In genomic region chr9:113399646-113400200, GRCh38 we compare ENCODE assay signal across 11 cellular contexts. TPM values are rescaled to one million over a fixed set of nuclear protein-coding genes. Genes with fewer than 3 reads are reported as not detected.
DNase-seq lines count a peak whose midpoint lies in the region; ATAC-seq and TF ChIP-seq lines count a peak whose summit lies in the region.
"Had no signal": no experiment of that assay in that cellular context is flagged by ENCODE, and none has a peak within 500 bp of the region (broad histone marks: within the 10 kb centered on the region; RNA-seq: fewer than 3 reads in every experiment).

No MANE protein-coding gene starts in this region.

- H3K4me1 Mint-ChIP-seq in naive thymus-derived CD4-positive, alpha-beta T cell, result peaks cover 23 to 40% (median 25%) of the 10 kb centered on the region in 7 donors

- H4K20me1 ChIP-seq in HCT116 (ENCODE audit: insufficient read depth), result no peaks in the 10 kb centered on the region

- H3K9me2 ChIP-seq in HCT116 (ENCODE audit: insufficient read depth), result no peaks in the 10 kb centered on the region

- H3K27me3 ChIP-seq in HCT116 (ENCODE audit: insufficient read depth, low read length), result no peaks in the 10 kb centered on the region
- no peaks in the 10 kb centered on the region for H3K27me3 ChIP-seq in naive thymus-derived CD4-positive, alpha-beta T cell (ENCODE audit: control insufficient read depth in 2 of 2, insufficient read depth in 2 of 2, low read length in 2 of 2)

- no peak for TF ChIP-seq CTCF in C4-2B (conservative IDR thresholded peaks at IDR 0.05)
- no peak for TF ChIP-seq CTCF in HCT116 (IDR thresholded peaks at IDR 0.05 in 2 of 3, conservative IDR thresholded peaks at IDR 0.05 in 1 of 3; ENCODE audit: borderline replicate concordance in 1 of 3, insufficient read depth in 1 of 3, low read depth in 2 of 3, low read length in 2 of 3)
- no peak for TF ChIP-seq CTCF in astrocyte of the cerebellum (IDR thresholded peaks at IDR 0.05; ENCODE audit: low read depth, low read length, missing control alignments)

- no peak for ATAC-seq in HCT116
- ATAC-seq in naive thymus-derived CD4-positive, alpha-beta T cell, result no peak
- ATAC-seq in HG02642 (IDR thresholded peaks at IDR 0.05; ENCODE audit: poor library complexity, unreplicated experiment), result no peak
- no peak for ATAC-seq in GM21515 (IDR thresholded peaks at IDR 0.05; ENCODE audit: unreplicated experiment)

- peaks cover 8 to 12% of the 10 kb centered on the region in 2 experiments for H3K4me1 ChIP-seq in HCT116 (ENCODE audit: control insufficient read depth in 1 of 2, insufficient read depth in 2 of 2, low read length in 2 of 2)
- peaks cover 12 to 13% of the 10 kb centered on the region in 2 donors for H3K4me1 ChIP-seq in naive thymus-derived CD4-positive, alpha-beta T cell (ENCODE audit: control insufficient read depth in 2 of 2, insufficient read depth in 2 of 2, low read length in 2 of 2)

- peak overlapping the region in 7 of 9 donors; percentile 21 to 60 (median 50) for H3K27ac Mint-ChIP-seq in naive thymus-derived CD4-positive, alpha-beta T cell

- TF ChIP-seq RAD21 in HCT116 (IDR thresholded peaks at IDR 0.05; ENCODE audit: low read depth), result no peak

- POLR2A ChIA-PET in HCT116 (lab: Charles Lee), result interaction anchor here (1.5 kb wide), 2 partner anchors 11 to 23 kb away, joined by 4 read pairs; partner anchors contain the start of genes C9orf43, HDHD3 and POLE3
- POLR2A ChIA-PET in naive thymus-derived CD4-positive, alpha-beta T cell (lab: Charles Lee), result interaction anchor here (1.2 to 3.1 kb wide), 7 partner anchors 9 to 182 kb away, joined by 3 to 27 read pairs (median 8); partner anchors contain the start of genes C9orf43, HDHD3 and POLE3

- DNase-seq in HCT116 (ENCODE audit: low read depth, low spot score) (no peak), astrocyte of the cerebellum (ENCODE audit: low read depth) (no peak), A172 (ENCODE audit: low spot score) (no peak), GF-D8 (lab: John Stamatoyannopoulos, UW) (no peak)
- DNase-seq in naive thymus-derived CD4-positive, alpha-beta T cell, result no peak
- DNase-seq: activated CD4-positive, CD25-positive, alpha-beta regulatory T cell; NCI-H226 had no signal

- in situ Hi-C loops in astrocyte of the cerebellum (cut with HindIII; ENCODE audit: low sequenced_read_pairs), result no loop called here

- H2AFZ ChIP-seq in HCT116 (ENCODE audit: low read depth, low read length, poor library complexity, severe bottlenecking), result no peak overlapping the region

- H3K27ac ChIP-seq in C4-2B, result peak overlapping the region; percentile 39
- H3K27ac ChIP-seq in HCT116 (ENCODE audit: low read depth, low read length), result no peak overlapping the region
- no peak overlapping the region for H3K27ac ChIP-seq in naive thymus-derived CD4-positive, alpha-beta T cell (ENCODE audit: low read depth, low read length)

- H3K27me3 Mint-ChIP-seq in naive thymus-derived CD4-positive, alpha-beta T cell, result no peaks in the 10 kb centered on the region

- intact Hi-C loops in HCT116 (cut with micrococcal nuclease), result no loop called here
- intact Hi-C loops in naive thymus-derived CD4-positive, alpha-beta T cell (cut with micrococcal nuclease), result loop anchor here (2.0 kb wide), 4 partner anchors 47 to 249 kb away; partner anchors contain the start of genes BSPRY (in 1 of the 2), FKBP15 (in 1 of the 2), SLC31A1 (in 1 of the 2) and SLC31A2 (in 1 of the 2)

- H3K4me3 ChIP-seq in HCT116 (replicated peaks in 1 of 2; ENCODE audit: low read depth in 1 of 2, low read length in 2 of 2), result peak overlapping the region in 1 of 2 experiments; percentile 76; a peak in 2 of 4 replicates
- H3K4me3 ChIP-seq in astrocyte of the cerebellum (ENCODE audit: low read depth, low read length), result peak overlapping the region; percentile 90
- H3K4me3 ChIP-seq in naive thymus-derived CD4-positive, alpha-beta T cell (ENCODE audit: low read length), result peak overlapping the region; percentile 26

- H3K4me2 ChIP-seq in HCT116 (ENCODE audit: low read length), result peak overlapping the region; percentile 75

- H3K36me3 ChIP-seq in HCT116 (ENCODE audit: control insufficient read depth in 1 of 2, insufficient read depth in 2 of 2, low read length in 2 of 2), result no peaks in the 10 kb centered on the region
- peaks cover 0 to 9% (median 0%) of the 10 kb centered on the region in 3 experiments for H3K36me3 ChIP-seq in naive thymus-derived CD4-positive, alpha-beta T cell (ENCODE audit: control insufficient read depth in 2 of 3, insufficient read depth in 3 of 3, low read length in 3 of 3)

- H3K9me3 ChIP-seq in HCT116 (ENCODE audit: control insufficient read depth in 1 of 2, insufficient read depth in 1 of 2, low read depth in 1 of 2, low read length in 2 of 2), result no peaks in the 10 kb centered on the region
- H3K9me3 ChIP-seq in naive thymus-derived CD4-positive, alpha-beta T cell (ENCODE audit: control insufficient read depth in 2 of 3, low read length in 3 of 3), result no peaks in the 10 kb centered on the region

- peak overlapping the region; percentile 74 to 96 (median 84) for H3K4me3 Mint-ChIP-seq in naive thymus-derived CD4-positive, alpha-beta T cell

- no peaks in the 10 kb centered on the region for H3K79me2 ChIP-seq in HCT116 (ENCODE audit: insufficient read depth, low read length)

- H3K9me3 Mint-ChIP-seq in naive thymus-derived CD4-positive, alpha-beta T cell, result no peaks in the 10 kb centered on the region

- 0 out of 2 replicates have a peak overlapping the region, but pooled peaks have one; percentile 7 for H3K9ac ChIP-seq in HCT116 (ENCODE audit: low read length)

- CTCF ChIA-PET in HCT116 (lab: Charles Lee), result no interaction called here
- CTCF ChIA-PET in naive thymus-derived CD4-positive, alpha-beta T cell (lab: Charles Lee), result interaction anchor here (1.1 to 3.7 kb wide), 3 partner anchors 10 to 189 kb away, joined by 4 to 18 read pairs (median 10); partner anchors contain the start of genes CDC26 and PRPF4

- no TSS peak for BruUV-seq in HCT116 (replicated peaks; lab: Mats Ljungman, UMichigan)

- RAD21 ChIA-PET in HCT116 (lab: Charles Lee; ENCODE audit: low non-redundant PET in 1 of 2, low total read pairs in 2 of 2, uncharacterized antibody in 2 of 2, unreplicated experiment in 2 of 2), result no interaction called here

- peaks cover 0 to 5% (median 0%) of the 10 kb centered on the region in 5 donors for H3K36me3 Mint-ChIP-seq in naive thymus-derived CD4-positive, alpha-beta T cell

- no peak for TF ChIP-seq POLR2A in HCT116 (IDR thresholded peaks at IDR 0.05; ENCODE audit: borderline replicate concordance, extremely low read depth, insufficient read depth, insufficient read length)

TF ChIP-seq in HCT116, 20 proteins besides CTCF, POLR2A, EP300 and RAD21 (continues in another document):
- TF ChIP-seq EZH2phosphoT487 (IDR thresholded peaks at IDR 0.05; ENCODE audit: borderline replicate concordance) (no peak), ATF3 (IDR thresholded peaks at IDR 0.05) (no peak), EGR1 (IDR thresholded peaks at IDR 0.05; ENCODE audit: low read depth) (no peak), CBX3 (IDR thresholded peaks at IDR 0.05; ENCODE audit: low read depth) (no peak)

RNA-seq across cellular contexts. Expression of gene ALAD, which starts 1.4 kb away (rescaled TPM):
- 14.0 TPM for total RNA-seq in HCT116 (2021; ENCODE audit: unreplicated experiment)
- polyA plus RNA-seq in HCT116 (2012), result 15.1 and 15.7 TPM in 2 replicates
- 10 to 100 TPM; 25.1 to 45.5 (median 39.1) TPM for total RNA-seq in naive thymus-derived CD4-positive, alpha-beta T cell
- 10 to 100 TPM; 24.2 to 31.4 TPM for polyA plus RNA-seq in naive thymus-derived CD4-positive, alpha-beta T cell
- total RNA-seq in A172 (2014; rRNA removed; shearing (Covaris generic)), result 8.4 and 8.8 TPM in 2 replicates

RNA-seq across cellular contexts. Expression of gene POLE3, which starts 10.8 kb away (rescaled TPM):
- 65.1 TPM for total RNA-seq in HCT116 (2021; ENCODE audit: unreplicated experiment)
- 31.3 and 38.8 TPM in 2 replicates for polyA plus RNA-seq in HCT116 (2012)
- total RNA-seq in naive thymus-derived CD4-positive, alpha-beta T cell, result 10 to 100 TPM; 38.6 to 65.3 (median 50.9) TPM
- 100 to 1,000 TPM; 131 to 139 TPM for polyA plus RNA-seq in naive thymus-derived CD4-positive, alpha-beta T cell
- 87.5 and 104 TPM in 2 replicates for total RNA-seq in A172 (2014; rRNA removed; shearing (Covaris generic))

RNA-seq across cellular contexts. Expression of gene C9orf43, which starts 10.8 kb away (rescaled TPM):
- 0.71 TPM for total RNA-seq in HCT116 (2021; ENCODE audit: unreplicated experiment)
- 0.26 and 0.77 TPM in 2 replicates for polyA plus RNA-seq in HCT116 (2012)
- total RNA-seq in naive thymus-derived CD4-positive, alpha-beta T cell, result under 1 TPM; 0.41 to 0.97 (median 0.61) TPM
- under 1 TPM; 0.52 to 0.72 TPM for polyA plus RNA-seq in naive thymus-derived CD4-positive, alpha-beta T cell
- total RNA-seq in A172 (2014; rRNA removed; shearing (Covaris generic)), result 0.50 and 0.76 TPM in 2 replicates

RNA-seq across cellular contexts. Expression of gene HDHD3, which starts 22.9 kb away (rescaled TPM):
- 21.8 TPM for total RNA-seq in HCT116 (2021; ENCODE audit: unreplicated experiment)
- 22.8 and 23.8 TPM in 2 replicates for polyA plus RNA-seq in HCT116 (2012)
- total RNA-seq in naive thymus-derived CD4-positive, alpha-beta T cell, result 10 to 100 TPM; 11.3 to 32.2 (median 20.5) TPM
- polyA plus RNA-seq in naive thymus-derived CD4-positive, alpha-beta T cell, result 10 to 100 TPM; 47.1 to 52.8 TPM
- total RNA-seq in A172 (2014; rRNA removed; shearing (Covaris generic)), result 19.2 and 23.2 TPM in 2 replicates

RNA-seq across cellular contexts. Expression of gene BSPRY, which starts 50.4 kb away (rescaled TPM):
- total RNA-seq in HCT116 (2021; ENCODE audit: unreplicated experiment), result 22.7 TPM
- 31.3 and 36.6 TPM in 2 replicates for polyA plus RNA-seq in HCT116 (2012)
- 1 to 10 TPM in 2 of 5 experiments, under 1 TPM in 1, not detected in 2; 0.13 to 9.6 (median 1.2) TPM for total RNA-seq in naive thymus-derived CD4-positive, alpha-beta T cell
- polyA plus RNA-seq in naive thymus-derived CD4-positive, alpha-beta T cell, result under 1 TPM; 0.13 to 0.48 TPM
- total RNA-seq in A172 (2014; rRNA removed; shearing (Covaris generic)), result not detected in 2 replicates
- total RNA-seq: dermis microvascular lymphatic vessel endothelial cell had no signal
